11 cellular contexts compared by ENCODE assay signal in genomic region chr2:26740890-26741302, GRCh38. TPM values are rescaled to one million over a fixed set of nuclear protein-coding genes. Genes with fewer than 3 reads are reported as not detected.
DNase-seq lines count a peak whose midpoint lies in the region; ATAC-seq and FAIRE-seq lines count a peak whose summit lies in the region.
"Had no signal": no experiment of that assay in that cellular context is flagged by ENCODE, and none has a peak within 500 bp of the region (broad histone marks: within the 10 kb centered on the region; RNA-seq: fewer than 3 reads in every experiment).

No MANE protein-coding gene starts in this region.

- FAIRE-seq in GM18507 (lab: Jason Lieb, UNC): peak; percentile 24

- no peaks in the 10 kb centered on the region for H3K9me3 Mint-ChIP-seq in immature natural killer cell
- H3K9me3 Mint-ChIP-seq: mesothelial cell of epicardium had no signal

- H3K27ac ChIP-seq in BLaER1 (no peak overlapping the region), SJCRH30 (no peak overlapping the region)
- H3K27ac ChIP-seq: esophagus muscularis mucosa had no signal

- peak overlapping the region in 4 of 6 donors; percentile 5 to 65 (median 45) for H3K27ac Mint-ChIP-seq in immature natural killer cell
- H3K27ac Mint-ChIP-seq: mesothelial cell of epicardium had no signal

- no peak for DNase-seq in GM18507 (ENCODE audit: extremely low spot score, insufficient read length, low read depth)
- DNase-seq in SJCRH30: peak; percentile 72 to 81
- peak; percentile 43 to 63 (median 45) for DNase-seq in immature natural killer cell
- no peak for DNase-seq in stimulated activated naive CD4-positive, alpha-beta T cell treated with Interleukin-2 at 50 U/mL for 16 hours (lab: John Stamatoyannopoulos, UW)
- DNase-seq: DMS53 had no signal

- peaks cover 8 to 14% (median 10%) of the 10 kb centered on the region in 3 donors for H3K27me3 Mint-ChIP-seq in immature natural killer cell (ENCODE audit: low read depth in 3 of 3)

- H3K4me1 ChIP-seq in BLaER1: peaks cover 39% of the 10 kb centered on the region
- H3K4me1 ChIP-seq in SJCRH30: peaks cover 9% of the 10 kb centered on the region

- H4K20me1 ChIP-seq in BLaER1: 0 out of 2 replicates have a peak, but pooled peaks cover 8% of the 10 kb centered on the region

- H3K4me3 Mint-ChIP-seq in immature natural killer cell: peak overlapping the region; percentile 38 to 85 (median 70)
- H3K4me3 Mint-ChIP-seq: mesothelial cell of epicardium had no signal

- no peaks in the 10 kb centered on the region for H3K27me3 ChIP-seq in BLaER1
- H3K27me3 ChIP-seq in SJCRH30: peaks cover 9% of the 10 kb centered on the region; the same call in 1 of the 2 replicates
- H3K27me3 ChIP-seq: esophagus muscularis mucosa had no signal

- no peaks in the 10 kb centered on the region for H3K36me3 ChIP-seq in BLaER1
- H3K36me3 ChIP-seq in SJCRH30: no peaks in the 10 kb centered on the region
- H3K36me3 ChIP-seq: esophagus muscularis mucosa had no signal

- peaks cover 23 to 42% of the 10 kb centered on the region in 2 donors for H3K4me1 Mint-ChIP-seq in immature natural killer cell

- H3K9me3 ChIP-seq in BLaER1 (no peaks in the 10 kb centered on the region), SJCRH30 (replicated peaks) (no peaks in the 10 kb centered on the region)
- H3K9me3 ChIP-seq: esophagus muscularis mucosa had no signal

- H3K9ac ChIP-seq in BLaER1: no peak overlapping the region

- no peaks in the 10 kb centered on the region for H3K36me3 Mint-ChIP-seq in immature natural killer cell
- H3K36me3 Mint-ChIP-seq: mesothelial cell of epicardium had no signal

- H3K4me2 ChIP-seq in BLaER1: peak overlapping the region; percentile 75

- H3K4me3 ChIP-seq in BLaER1 (no peak overlapping the region), SJCRH30 (no peak overlapping the region)
- H3K4me3 ChIP-seq: esophagus muscularis mucosa had no signal

- no peak for ATAC-seq in GM21367 (IDR thresholded peaks at IDR 0.05; ENCODE audit: unreplicated experiment)
- ATAC-seq in HG02588 (IDR thresholded peaks at IDR 0.05; ENCODE audit: unreplicated experiment): no peak
- no peak for ATAC-seq in HG03095 (IDR thresholded peaks at IDR 0.05; ENCODE audit: unreplicated experiment)

RNA-seq across cellular contexts. Expression of gene SLC35F6, which starts 23.2 kb away (rescaled TPM):
- 37.8 and 40.6 TPM in 2 replicates for total RNA-seq in SJCRH30 (2014; rRNA removed; shearing (Covaris generic))
- 10 to 100 TPM in 1 of 3 donors, 1 to 10 TPM in 2; 6.6 to 13.7 (median 7.3) TPM for polyA plus RNA-seq in immature natural killer cell

RNA-seq across cellular contexts. Expression of gene CENPA, which starts 45.0 kb away (rescaled TPM):
- total RNA-seq in SJCRH30 (2014; rRNA removed; shearing (Covaris generic)): 50.2 and 52.9 TPM in 2 replicates
- polyA plus RNA-seq in immature natural killer cell: under 1 TPM in 2 of 3 donors, not detected in 1; 0.62 to 0.68 TPM

RNA-seq across cellular contexts. Expression of gene KCNK3, which starts 48.4 kb away (rescaled TPM):
- total RNA-seq in SJCRH30 (2014; rRNA removed; shearing (Covaris generic)): 0.02 and 0.08 TPM in 2 replicates
- not detected for polyA plus RNA-seq in immature natural killer cell

Comparison
In these comparisons a context has a peak if more than half of its experiments do, and no peak if none do; other contexts are left out.
1. DNase-seq: peak in SJCRH30 (2 of 2) and immature natural killer cell (3 of 3); none in GM18507 (single experiment) and stimulated activated naive CD4-positive, alpha-beta T cell treated with Interleukin-2 at 50 U/mL for 16 hours (single experiment).